In genomic region chr16:86343733-86344585, GRCh38 we compare ENCODE assay signal across 1 cellular context.
TF ChIP-seq lines count a peak whose summit lies in the region.

No MANE protein-coding gene starts in this region.

TF ChIP-seq in HEK293, 187 proteins besides CTCF, POLR2A, EP300 and RAD21 (continues in another document):
- TF ChIP-seq ZFHX2 (tag by site-specific recombination; conservative IDR thresholded peaks at IDR 0.05) = no peak
- TF ChIP-seq ZNF791 (tag by site-specific recombination; IDR thresholded peaks at IDR 0.05) = no peak
- TF ChIP-seq ZBTB48 (tag by site-specific recombination; IDR thresholded peaks at IDR 0.05) = peak; percentile 17; the same call in 1 of the 2 replicates
- TF ChIP-seq PRDM10 (tag by site-specific recombination; IDR thresholded peaks at IDR 0.05) = peak; percentile 46
- no peak for TF ChIP-seq KLF7 (tag by site-specific recombination; IDR thresholded peaks at IDR 0.05; ENCODE audit: borderline replicate concordance)
- no peak for TF ChIP-seq ZNF404 (tag by site-specific recombination; IDR thresholded peaks at IDR 0.05)
- 0 out of 2 replicates have a peak, but pooled peaks have one; percentile 18 for TF ChIP-seq ZIC2 (tag by site-specific recombination; IDR thresholded peaks at IDR 0.05)
- TF ChIP-seq ZNF202 (tag by site-specific recombination; IDR thresholded peaks at IDR 0.05; ENCODE audit: borderline replicate concordance) = no peak
- TF ChIP-seq PATZ1 (tag by site-specific recombination; IDR thresholded peaks at IDR 0.05) = no peak
- TF ChIP-seq ZNF311 (tag by site-specific recombination; IDR thresholded peaks at IDR 0.05; ENCODE audit: borderline replicate concordance) = no peak
- TF ChIP-seq ZNF658 (tag by site-specific recombination; IDR thresholded peaks at IDR 0.05) = no peak
- TF ChIP-seq ZBTB20 (tag by site-specific recombination; IDR thresholded peaks at IDR 0.05) = no peak; the same call in 1 of the 2 replicates
- TF ChIP-seq ZEB2 (tag by site-specific recombination; IDR thresholded peaks at IDR 0.05) = no peak
- TF ChIP-seq ZNF677 (tag by site-specific recombination; IDR thresholded peaks at IDR 0.05) = no peak
- no peak for TF ChIP-seq ZNF248 (tag by site-specific recombination; IDR thresholded peaks at IDR 0.05)
- TF ChIP-seq ZNF394 (tag by site-specific recombination; IDR thresholded peaks at IDR 0.05; ENCODE audit: borderline replicate concordance) = no peak
- no peak for TF ChIP-seq ZSCAN23 (tag by site-specific recombination; IDR thresholded peaks at IDR 0.05)
- no peak for TF ChIP-seq SCRT2 (tag by site-specific recombination; IDR thresholded peaks at IDR 0.05)
- no peak for TF ChIP-seq ZFP37 (tag by site-specific recombination; IDR thresholded peaks at IDR 0.05)
- no peak for TF ChIP-seq ZNF324 (tag by site-specific recombination; IDR thresholded peaks at IDR 0.05)
- no peak for TF ChIP-seq ZNF610 (tag by site-specific recombination; IDR thresholded peaks at IDR 0.05; ENCODE audit: borderline replicate concordance)
- TF ChIP-seq TSHZ1 (tag by site-specific recombination; IDR thresholded peaks at IDR 0.05; ENCODE audit: borderline replicate concordance) = no peak
- TF ChIP-seq ZNF132 (tag by site-specific recombination; IDR thresholded peaks at IDR 0.05; ENCODE audit: borderline replicate concordance) = no peak
- no peak for TF ChIP-seq ZNF24 (tag by site-specific recombination; IDR thresholded peaks at IDR 0.05)
- TF ChIP-seq ZNF133 (tag by site-specific recombination; IDR thresholded peaks at IDR 0.05) = no peak
- TF ChIP-seq GLIS2 (tag by site-specific recombination; IDR thresholded peaks at IDR 0.05) = no peak
- TF ChIP-seq ZNF558 (tag by site-specific recombination; IDR thresholded peaks at IDR 0.05) = no peak
- no peak for TF ChIP-seq ZNF280D (tag by site-specific recombination; IDR thresholded peaks at IDR 0.05)
- TF ChIP-seq KLF17 (tag by site-specific recombination; IDR thresholded peaks at IDR 0.05) = no peak
- no peak for TF ChIP-seq WT1 (tag by site-specific recombination; IDR thresholded peaks at IDR 0.05)
- no peak for TF ChIP-seq EGR2 (tag by site-specific recombination; IDR thresholded peaks at IDR 0.05; ENCODE audit: low read depth)
- TF ChIP-seq BCL6B (tag by site-specific recombination; IDR thresholded peaks at IDR 0.05) = no peak
- TF ChIP-seq ZBTB17 (tag by site-specific recombination; IDR thresholded peaks at IDR 0.05) = peak; percentile 52; the same call in 1 of the 2 replicates
- TF ChIP-seq ZNF169 (tag by site-specific recombination; IDR thresholded peaks at IDR 0.05) = no peak
- TF ChIP-seq ZNF121 (tag by site-specific recombination; IDR thresholded peaks at IDR 0.05) = no peak
- no peak for TF ChIP-seq ZNF426 (tag by site-specific recombination; IDR thresholded peaks at IDR 0.05)
- no peak for TF ChIP-seq INSM2 (tag by site-specific recombination; IDR thresholded peaks at IDR 0.05)
- TF ChIP-seq ZNF660 (tag by site-specific recombination; IDR thresholded peaks at IDR 0.05) = no peak
- TF ChIP-seq ZNF280C (tag by site-specific recombination; IDR thresholded peaks at IDR 0.05) = no peak
- peak; percentile 63; the same call in 1 of the 2 replicates for TF ChIP-seq PRDM4 (tag by site-specific recombination; IDR thresholded peaks at IDR 0.05)
